Comparison of ENCODE assay signal across 15 cellular contexts in the genomic region with DNA sequence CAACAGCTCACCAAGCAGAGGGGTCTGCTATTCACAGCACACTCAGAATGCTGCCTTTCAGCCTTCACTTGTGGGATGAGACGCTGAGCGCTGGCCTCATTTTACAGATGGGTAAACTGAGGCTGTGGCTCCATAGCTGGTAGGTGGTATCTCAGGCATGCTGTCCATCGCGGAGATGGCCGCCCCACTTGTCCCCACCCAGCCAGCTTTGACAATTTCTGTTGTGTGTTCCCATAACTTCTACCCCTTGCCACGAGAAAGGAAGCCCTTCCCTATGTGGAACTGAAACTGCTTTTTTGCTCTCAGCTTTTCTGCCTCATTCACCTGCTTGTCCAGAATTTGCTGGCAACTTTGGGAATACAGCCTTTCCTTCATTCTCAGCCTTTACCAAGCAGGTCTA. TPM values are rescaled to one million over a fixed set of nuclear protein-coding genes. Genes with fewer than 3 reads are reported as not detected.
DNase-seq lines count a peak whose midpoint lies in the region; ATAC-seq and TF ChIP-seq lines count a peak whose summit lies in the region.
"Had no signal": no experiment of that assay in that cellular context is flagged by ENCODE, and none has a peak within 500 bp of the region (broad histone marks: within the 10 kb centered on the region; RNA-seq: fewer than 3 reads in every experiment).

No MANE protein-coding gene starts in this region.

- peaks cover 11 to 22% (median 17%) of the 10 kb centered on the region in 3 donors for H3K27me3 Mint-ChIP-seq in immature natural killer cell (ENCODE audit: low read depth in 3 of 3)
- H3K27me3 Mint-ChIP-seq: activated CD4-positive, alpha-beta memory T cell treated with anti-CD3 and anti-CD28 coated beads, Interleukin-2, amount 10 ng/mL, durations not matched to agents 7 days and 5 days; central memory CD8-positive, alpha-beta T cell had no signal

- no peaks in the 10 kb centered on the region for H3K9me3 ChIP-seq in left ventricle myocardium inferior (replicated peaks)
- no peaks in the 10 kb centered on the region for H3K9me3 ChIP-seq in breast epithelium
- H3K9me3 ChIP-seq in prostate gland: no peaks in the 10 kb centered on the region
- no peaks in the 10 kb centered on the region for H3K9me3 ChIP-seq in upper lobe of right lung

- peaks cover under 1% of the 10 kb centered on the region for H3K36me3 ChIP-seq in left ventricle myocardium inferior
- H3K36me3 ChIP-seq in breast epithelium: no peaks in the 10 kb centered on the region
- no peaks in the 10 kb centered on the region for H3K36me3 ChIP-seq in prostate gland
- peaks cover 8% of the 10 kb centered on the region for H3K36me3 ChIP-seq in upper lobe of right lung

- H3K4me1 Mint-ChIP-seq in immature natural killer cell: peaks cover 6 to 7% of the 10 kb centered on the region in 2 donors
- H3K4me1 Mint-ChIP-seq: activated CD4-positive, alpha-beta memory T cell treated with anti-CD3 and anti-CD28 coated beads, Interleukin-2, amount 10 ng/mL, durations not matched to agents 7 days and 5 days had no signal

- ATAC-seq in Right ventricle myocardium inferior: no peak
- ATAC-seq in upper lobe of right lung: no peak
- ATAC-seq in HG03159 (IDR thresholded peaks at IDR 0.05; ENCODE audit: unreplicated experiment): no peak
- ATAC-seq in GM18867 (IDR thresholded peaks at IDR 0.05; ENCODE audit: unreplicated experiment): no peak
- ATAC-seq: activated T-cell treated with anti-CD3 and anti-CD28 coated beads, Interleukin-2, amount 50 U/mL, for 72 hours had no signal

- H3K4me1 ChIP-seq in left ventricle myocardium inferior (peaks cover 74% of the 10 kb centered on the region), breast epithelium (peaks cover 0 to 11% of the 10 kb centered on the region in 2 donors), prostate gland (replicated peaks) (peaks cover 21% of the 10 kb centered on the region), upper lobe of right lung (peaks cover 32% of the 10 kb centered on the region)

- peaks cover 0 to 4% (median 4%) of the 10 kb centered on the region in 3 donors for H3K36me3 Mint-ChIP-seq in immature natural killer cell

- no peak overlapping the region for H3K4me3 Mint-ChIP-seq in immature natural killer cell
- H3K4me3 Mint-ChIP-seq: activated CD4-positive, alpha-beta memory T cell treated with anti-CD3 and anti-CD28 coated beads, Interleukin-2, amount 10 ng/mL, durations not matched to agents 7 days and 5 days; activated T-cell treated with anti-CD3 and anti-CD28 coated beads, Interleukin-2, amount 50 U/mL, for 72 hours; central memory CD8-positive, alpha-beta T cell; endodermal cell had no signal

- TF ChIP-seq CTCF in left ventricle myocardium inferior (IDR thresholded peaks at IDR 0.05; ENCODE audit: borderline replicate concordance) (no peak), breast epithelium (IDR thresholded peaks at IDR 0.05) (no peak), prostate gland (IDR thresholded peaks at IDR 0.05) (no peak), upper lobe of right lung (IDR thresholded peaks at IDR 0.05) (no peak)

- H3K27me3 ChIP-seq in left ventricle myocardium inferior (ENCODE audit: low read depth): no peaks in the 10 kb centered on the region
- no peaks in the 10 kb centered on the region for H3K27me3 ChIP-seq in breast epithelium
- no peaks in the 10 kb centered on the region for H3K27me3 ChIP-seq in prostate gland (replicated peaks; ENCODE audit: insufficient read depth)
- H3K27me3 ChIP-seq in upper lobe of right lung: no peaks in the 10 kb centered on the region

- H3K9me3 Mint-ChIP-seq in immature natural killer cell: no peaks in the 10 kb centered on the region
- H3K9me3 Mint-ChIP-seq: activated CD4-positive, alpha-beta memory T cell treated with anti-CD3 and anti-CD28 coated beads, Interleukin-2, amount 10 ng/mL, durations not matched to agents 7 days and 5 days; activated T-cell treated with anti-CD3 and anti-CD28 coated beads, Interleukin-2, amount 50 U/mL, for 72 hours; central memory CD8-positive, alpha-beta T cell; endodermal cell had no signal

- WGBS in prostate gland: 87% methylated on average over 6 of the region's 6 CpGs

- H3K4me3 ChIP-seq in left ventricle myocardium inferior: peak overlapping the region; percentile 55
- H3K4me3 ChIP-seq in breast epithelium: peak overlapping the region in 1 of 3 donors; percentile 35
- no peak overlapping the region for H3K4me3 ChIP-seq in prostate gland
- no peak overlapping the region for H3K4me3 ChIP-seq in upper lobe of right lung

- no peak for DNase-seq in left ventricle myocardium inferior
- DNase-seq in Right ventricle myocardium inferior (ENCODE audit: missing footprints): no peak
- no peak for DNase-seq in breast epithelium (ENCODE audit: low spot score in 2 of 2)
- DNase-seq in prostate gland (ENCODE audit: low spot score): no peak
- peak; percentile 51 for DNase-seq in upper lobe of right lung
- no peak for DNase-seq in immature natural killer cell
- DNase-seq: activated CD4-positive, alpha-beta memory T cell treated with anti-CD3 and anti-CD28 coated beads, Interleukin-2, amount 10 ng/mL, durations not matched to agents 7 days and 5 days; activated T-cell treated with anti-CD3 and anti-CD28 coated beads, Interleukin-2, amount 50 U/mL, for 72 hours; endodermal cell; NCI-H1694; NCI-H226; stimulated activated naive CD4-positive, alpha-beta T cell treated with Interleukin-2 at 50 U/mL for 16 hours had no signal

- no peak for TF ChIP-seq POLR2A in breast epithelium (IDR thresholded peaks at IDR 0.05)
- no peak for TF ChIP-seq POLR2A in prostate gland (IDR thresholded peaks at IDR 0.05)

- intact Hi-C loops in left ventricle myocardium inferior (cut with micrococcal nuclease): no loop called here
- intact Hi-C loops in Right ventricle myocardium inferior (cut with DNase I): loop anchor here (2.0 kb wide), 2 partner anchors 65 to 201 kb away; partner anchors contain the start of gene ZBTB16
- intact Hi-C loops in breast epithelium (cut with DNase I; ENCODE audit: low total_unique reads): no loop called here
- intact Hi-C loops in prostate gland (cut with DNase I): loop anchor here (2.0 kb wide), 1 partner anchor 201 kb away; the partner anchor contains the start of gene ZBTB16
- intact Hi-C loops in upper lobe of right lung (cut with DNase I): loop anchor here (5.0 to 10.0 kb wide), 2 partner anchors 223 to 365 kb away; no protein-coding TSS in a partner anchor

- H3K27ac ChIP-seq in left ventricle myocardium inferior (replicated peaks): peak overlapping the region; percentile 88
- H3K27ac ChIP-seq in breast epithelium: peak overlapping the region; percentile 33 to 68
- H3K27ac ChIP-seq in prostate gland: peak overlapping the region; percentile 81 to 86
- H3K27ac ChIP-seq in upper lobe of right lung: peak overlapping the region; percentile 24

- peak overlapping the region in 1 of 6 donors; percentile 61 for H3K27ac Mint-ChIP-seq in immature natural killer cell
- H3K27ac Mint-ChIP-seq: activated CD4-positive, alpha-beta memory T cell treated with anti-CD3 and anti-CD28 coated beads, Interleukin-2, amount 10 ng/mL, durations not matched to agents 7 days and 5 days; activated T-cell treated with anti-CD3 and anti-CD28 coated beads, Interleukin-2, amount 50 U/mL, for 72 hours; endodermal cell had no signal

RNA-seq across cellular contexts. Expression of gene NNMT, which starts 36.1 kb away (rescaled TPM):
- total RNA-seq in left ventricle myocardium inferior: 32.6 TPM
- total RNA-seq in Right ventricle myocardium inferior: 44.0 TPM
- 1,000 to 10,000 TPM in 2 of 3 donors, 100 to 1,000 TPM in 1; 987 to 2,750 (median 1,078) TPM for total RNA-seq in breast epithelium
- 10 to 100 TPM; 59.3 to 63.2 TPM for total RNA-seq in prostate gland
- 349 TPM for total RNA-seq in upper lobe of right lung
- polyA plus RNA-seq in immature natural killer cell: 1 to 10 TPM in 1 of 3 donors, under 1 TPM in 1, not detected in 1; 0.68 to 1.0 TPM
- total RNA-seq: activated CD4-positive, alpha-beta memory T cell treated with anti-CD3 and anti-CD28 coated beads, Interleukin-2, amount 10 ng/mL, durations not matched to agents 7 days and 5 days; activated T-cell treated with anti-CD3 and anti-CD28 coated beads, Interleukin-2, amount 50 U/mL, for 72 hours; endodermal cell had no signal

Comparison
In these comparisons a context has a peak if more than half of its experiments do, and no peak if none do; other contexts are left out.
1. intact Hi-C loops: an anchor here in Right ventricle myocardium inferior (2.0 kb wide), prostate gland (2.0 kb wide) and upper lobe of right lung (5.0 to 10.0 kb wide); none called in left ventricle myocardium inferior and breast epithelium.
2. H3K27ac ChIP-seq: peak in every context shown above with its lines; median percentile 88 in left ventricle myocardium inferior; 84 in prostate gland; 50 in breast epithelium; 24 in upper lobe of right lung.